Comparison of ENCODE assay signal across 15 cellular contexts in the genomic region with DNA sequence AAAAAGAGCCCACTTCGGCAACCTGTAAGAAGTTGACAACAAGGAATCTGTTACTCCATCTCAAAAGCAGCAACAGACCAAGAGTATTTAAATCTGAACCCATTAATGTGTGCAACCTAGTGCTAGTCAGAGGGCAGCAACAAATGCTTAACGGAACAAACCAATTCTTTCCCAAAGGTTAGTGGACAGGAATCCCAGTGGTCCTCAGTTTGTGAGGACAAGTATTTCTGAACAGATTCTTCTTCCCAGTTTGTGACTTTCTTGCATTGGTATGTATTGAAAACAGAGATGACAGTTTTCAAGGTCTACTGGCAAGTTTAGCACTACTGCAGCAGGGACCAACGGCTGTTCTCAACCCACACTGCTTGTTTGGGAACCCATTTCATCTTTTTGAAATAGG. TPM values are rescaled to one million over a fixed set of nuclear protein-coding genes. Genes with fewer than 3 reads are reported as not detected.
DNase-seq lines count a peak whose midpoint lies in the region; ATAC-seq and TF ChIP-seq lines count a peak whose summit lies in the region.
"Had no signal": no experiment of that assay in that cellular context is flagged by ENCODE, and none has a peak within 500 bp of the region (broad histone marks: within the 10 kb centered on the region; RNA-seq: fewer than 3 reads in every experiment).

No MANE protein-coding gene starts in this region.

- no peaks in the 10 kb centered on the region for H3K27me3 ChIP-seq in endodermal cell (ENCODE audit: control insufficient read depth, insufficient read depth, low read length, poor library complexity, severe bottlenecking)
- H3K27me3 ChIP-seq: tibial nerve had no signal

- BruUV-seq in OCI-LY7 (replicated peaks; lab: Mats Ljungman, UMichigan), result no TSS peak

- H3K9me3 ChIP-seq in OCI-LY7 (ENCODE audit: low read length), result no peaks in the 10 kb centered on the region
- no peaks in the 10 kb centered on the region for H3K9me3 ChIP-seq in endodermal cell (ENCODE audit: control insufficient read depth, low read length)
- H3K9me3 ChIP-seq: tibial nerve had no signal

- H3K79me2 ChIP-seq in OCI-LY7 (ENCODE audit: insufficient read depth, low read depth, low read length), result peaks cover 58% of the 10 kb centered on the region

- no peaks in the 10 kb centered on the region for H3K27me3 Mint-ChIP-seq in activated naive CD4-positive, alpha-beta T cell treated with anti-CD3 and anti-CD28 coated beads, Interleukin-2, amount 50 U/mL, for 24 hours
- H3K27me3 Mint-ChIP-seq in endodermal cell (ENCODE audit: insufficient read depth), result no peaks in the 10 kb centered on the region
- no peaks in the 10 kb centered on the region for H3K27me3 Mint-ChIP-seq in effector memory CD8-positive, alpha-beta T cell

- CTCF ChIA-PET in OCI-LY7 (lab: Charles Lee; ENCODE audit: unreplicated experiment), result no interaction called here

- peak overlapping the region; percentile 100 for H3K4me3 Mint-ChIP-seq in activated naive CD4-positive, alpha-beta T cell treated with anti-CD3 and anti-CD28 coated beads, Interleukin-2, amount 50 U/mL, for 24 hours
- H3K4me3 Mint-ChIP-seq in endodermal cell, result peak overlapping the region; percentile 100
- H3K4me3 Mint-ChIP-seq in stimulated activated effector memory CD8-positive, alpha-beta T cell treated with anti-CD3 and anti-CD28 coated beads, Interleukin-12 subunit alpha, Interleukin-12 subunit beta, amount 100 ng/mL, for 72 hours, result peak overlapping the region; percentile 99
- no peak overlapping the region for H3K4me3 Mint-ChIP-seq in effector memory CD8-positive, alpha-beta T cell
- H3K4me3 Mint-ChIP-seq: CD14-positive monocyte had no signal

- ATAC-seq in activated naive CD4-positive, alpha-beta T cell treated with anti-CD3 and anti-CD28 coated beads, Interleukin-2, amount 50 U/mL, for 72 hours, result no peak
- no peak for ATAC-seq in stimulated activated effector memory CD8-positive, alpha-beta T cell treated with anti-CD3 and anti-CD28 coated beads, Interleukin-12 subunit alpha, Interleukin-12 subunit beta, amount 100 ng/mL, for 72 hours
- ATAC-seq in HG02970 (IDR thresholded peaks at IDR 0.05; ENCODE audit: low FRiP score, unreplicated experiment), result no peak
- ATAC-seq in GM18868 (IDR thresholded peaks at IDR 0.05; ENCODE audit: unreplicated experiment), result no peak
- ATAC-seq in effector memory CD8-positive, alpha-beta T cell (replicated peaks), result no peak
- ATAC-seq: activated CD4-positive, CD25-positive, alpha-beta regulatory T cell treated with anti-CD3 and anti-CD28 coated beads, Interleukin-2, amount 50 U/mL, for 24 hours; right cardiac atrium had no signal

- TF ChIP-seq CTCF in OCI-LY7 (conservative IDR thresholded peaks at IDR 0.05; ENCODE audit: low read length) (no peak), endodermal cell (conservative IDR thresholded peaks at IDR 0.05) (no peak)

- peaks cover 27% of the 10 kb centered on the region for H4K20me1 ChIP-seq in OCI-LY7 (ENCODE audit: insufficient read depth, low read length)

- peak overlapping the region; percentile 95 for H3K4me2 ChIP-seq in OCI-LY7 (ENCODE audit: low read length)

- peaks cover 68% of the 10 kb centered on the region for H3K4me1 ChIP-seq in OCI-LY7 (ENCODE audit: insufficient read depth, low read length, poor library complexity, severe bottlenecking)
- peaks cover 13% of the 10 kb centered on the region for H3K4me1 ChIP-seq in endodermal cell (ENCODE audit: control insufficient read depth, insufficient read depth, low read length)

- H3K9ac ChIP-seq in endodermal cell (ENCODE audit: extremely low read depth, low read length, poor library complexity, severe bottlenecking), result no peak overlapping the region

- no peak for DNase-seq in activated naive CD4-positive, alpha-beta T cell treated with anti-CD3 and anti-CD28 coated beads, Interleukin-2, amount 50 U/mL, for 72 hours (ENCODE audit: low spot score in 2 of 2)
- no peak for DNase-seq in OCI-LY7 (ENCODE audit: low spot score)
- no peak for DNase-seq in endodermal cell
- no peak for DNase-seq in stimulated activated effector memory CD8-positive, alpha-beta T cell treated with anti-CD3 and anti-CD28 coated beads, Interleukin-12 subunit alpha, Interleukin-12 subunit beta, amount 100 ng/mL, for 72 hours (ENCODE audit: low spot score in 2 of 2)
- DNase-seq in effector memory CD8-positive, alpha-beta T cell, result no peak
- DNase-seq: amygdala, H7, NCI-H2227 treated with DMSO at 0.1 percent for 48 hours, right cardiac atrium had no signal

- no peak overlapping the region for H2AFZ ChIP-seq in OCI-LY7 (ENCODE audit: low read length)

- POLR2A ChIA-PET in OCI-LY7 (lab: Charles Lee), result no interaction called here

- H3K9me2 ChIP-seq in OCI-LY7 (ENCODE audit: insufficient read depth, low read length), result no peaks in the 10 kb centered on the region

- H3K27ac Mint-ChIP-seq in activated naive CD4-positive, alpha-beta T cell treated with anti-CD3 and anti-CD28 coated beads, Interleukin-2, amount 50 U/mL, for 24 hours, result peak overlapping the region; percentile 52
- no peak overlapping the region for H3K27ac Mint-ChIP-seq in activated naive CD4-positive, alpha-beta T cell treated with anti-CD3 and anti-CD28 coated beads, Interleukin-2, amount 50 U/mL, for 72 hours
- no peak overlapping the region for H3K27ac Mint-ChIP-seq in endodermal cell
- peak overlapping the region; percentile 99 for H3K27ac Mint-ChIP-seq in stimulated activated effector memory CD8-positive, alpha-beta T cell treated with anti-CD3 and anti-CD28 coated beads, Interleukin-12 subunit alpha, Interleukin-12 subunit beta, amount 100 ng/mL, for 72 hours
- no peak overlapping the region for H3K27ac Mint-ChIP-seq in effector memory CD8-positive, alpha-beta T cell

- peak overlapping the region; percentile 67 for H3K27ac ChIP-seq in OCI-LY7 (ENCODE audit: low read depth, low read length, poor library complexity, severe bottlenecking)
- no peak overlapping the region for H3K27ac ChIP-seq in endodermal cell (ENCODE audit: low read depth, low read length)
- H3K27ac ChIP-seq: tibial nerve had no signal

- intact Hi-C loops in OCI-LY7 (cut with micrococcal nuclease; ENCODE audit: unreplicated experiment), result loop anchor here (5.0 to 10.0 kb wide), 2 partner anchors 133 to 365 kb away; partner anchors contain the start of genes CCDC42, CTC1 and PFAS

- peaks cover 77% of the 10 kb centered on the region for H3K36me3 ChIP-seq in OCI-LY7 (ENCODE audit: insufficient read depth, low read length)
- H3K36me3 ChIP-seq in endodermal cell (ENCODE audit: control insufficient read depth, insufficient read depth, low read length), result peaks cover 56% of the 10 kb centered on the region

- H3K4me3 ChIP-seq in OCI-LY7 (ENCODE audit: low read depth, low read length, poor library complexity, severe bottlenecking) (peak overlapping the region; percentile 78), endodermal cell (ENCODE audit: low read length) (peak overlapping the region; percentile 98)
- H3K4me3 ChIP-seq: tibial nerve had no signal

- 94 to 100% methylated on average over 2 to 3 of the region's 3 CpGs for WGBS in endodermal cell (ENCODE audit: insufficient coverage in 1 of 2, insufficient read length in 1 of 2), 2 experiments

- peaks cover 31% of the 10 kb centered on the region for H3K36me3 Mint-ChIP-seq in activated naive CD4-positive, alpha-beta T cell treated with anti-CD3 and anti-CD28 coated beads, Interleukin-2, amount 50 U/mL, for 24 hours
- peaks cover 56 to 58% of the 10 kb centered on the region in 2 donors for H3K36me3 Mint-ChIP-seq in activated naive CD4-positive, alpha-beta T cell treated with anti-CD3 and anti-CD28 coated beads, Interleukin-2, amount 50 U/mL, for 72 hours
- peaks cover 64% of the 10 kb centered on the region for H3K36me3 Mint-ChIP-seq in endodermal cell (ENCODE audit: low read depth)
- peaks cover 83% of the 10 kb centered on the region for H3K36me3 Mint-ChIP-seq in stimulated activated effector memory CD8-positive, alpha-beta T cell treated with anti-CD3 and anti-CD28 coated beads, Interleukin-12 subunit alpha, Interleukin-12 subunit beta, amount 100 ng/mL, for 72 hours
- H3K36me3 Mint-ChIP-seq in effector memory CD8-positive, alpha-beta T cell (ENCODE audit: insufficient read depth), result peaks cover 84% of the 10 kb centered on the region

- H3K9me3 Mint-ChIP-seq in activated naive CD4-positive, alpha-beta T cell treated with anti-CD3 and anti-CD28 coated beads, Interleukin-2, amount 50 U/mL, for 24 hours, result no peaks in the 10 kb centered on the region
- H3K9me3 Mint-ChIP-seq in activated naive CD4-positive, alpha-beta T cell treated with anti-CD3 and anti-CD28 coated beads, Interleukin-2, amount 50 U/mL, for 72 hours, result no peaks in the 10 kb centered on the region
- H3K9me3 Mint-ChIP-seq in endodermal cell, result peaks cover 2% of the 10 kb centered on the region
- H3K9me3 Mint-ChIP-seq in stimulated activated effector memory CD8-positive, alpha-beta T cell treated with anti-CD3 and anti-CD28 coated beads, Interleukin-12 subunit alpha, Interleukin-12 subunit beta, amount 100 ng/mL, for 72 hours, result no peaks in the 10 kb centered on the region
- H3K9me3 Mint-ChIP-seq in effector memory CD8-positive, alpha-beta T cell, result no peaks in the 10 kb centered on the region
- H3K9me3 Mint-ChIP-seq: CD14-positive monocyte had no signal

- H3K4me1 Mint-ChIP-seq in activated naive CD4-positive, alpha-beta T cell treated with anti-CD3 and anti-CD28 coated beads, Interleukin-2, amount 50 U/mL, for 24 hours, result peaks cover 63% of the 10 kb centered on the region
- H3K4me1 Mint-ChIP-seq in endodermal cell, result peaks cover 31% of the 10 kb centered on the region
- peaks cover 65% of the 10 kb centered on the region for H3K4me1 Mint-ChIP-seq in stimulated activated effector memory CD8-positive, alpha-beta T cell treated with anti-CD3 and anti-CD28 coated beads, Interleukin-12 subunit alpha, Interleukin-12 subunit beta, amount 100 ng/mL, for 72 hours
- H3K4me1 Mint-ChIP-seq in effector memory CD8-positive, alpha-beta T cell (ENCODE audit: low read depth in 2 of 2), result peaks cover 42 to 58% of the 10 kb centered on the region in 2 donors

RNA-seq across cellular contexts. Expression of gene RPL26, which starts 2.9 kb away (rescaled TPM):
- total RNA-seq in activated naive CD4-positive, alpha-beta T cell treated with anti-CD3 and anti-CD28 coated beads, Interleukin-2, amount 50 U/mL, for 72 hours, result 1,000 to 10,000 TPM; 2,907 to 3,757 TPM
- 4,013 and 5,038 TPM in 2 replicates for total RNA-seq in OCI-LY7 (2014; rRNA removed; shearing (Covaris generic))
- 3,139 and 3,331 TPM in 2 replicates for total RNA-seq in OCI-LY7 (2022)
- 1,000 to 10,000 TPM; 1,739 to 2,129 TPM for total RNA-seq in endodermal cell
- polyA plus RNA-seq in endodermal cell (2013, experiment 1 of 2), result 2,547 TPM
- 2,470 TPM for polyA plus RNA-seq in endodermal cell (2013, experiment 2 of 2)

RNA-seq across cellular contexts. Expression of gene RNF222, which starts 17.6 kb away (rescaled TPM):
- total RNA-seq in activated naive CD4-positive, alpha-beta T cell treated with anti-CD3 and anti-CD28 coated beads, Interleukin-2, amount 50 U/mL, for 72 hours, result under 1 TPM; 0.18 to 0.21 TPM
- total RNA-seq in OCI-LY7 (2014; rRNA removed; shearing (Covaris generic)), result 0.06 TPM in 1 of 2 replicates, not detected in the other
- 0.15 TPM in 2 replicates for total RNA-seq in OCI-LY7 (2022)
- not detected for total RNA-seq in endodermal cell
- not detected for polyA plus RNA-seq in endodermal cell (2013, experiment 1 of 2)
- polyA plus RNA-seq in endodermal cell (2013, experiment 2 of 2), result not detected
- total RNA-seq: H7, right cardiac atrium had no signal
- polyA plus RNA-seq: CD14-positive monocyte, right cardiac atrium had no signal

RNA-seq across cellular contexts. Expression of gene ODF4, which starts 40.4 kb away (rescaled TPM):
- total RNA-seq in activated naive CD4-positive, alpha-beta T cell treated with anti-CD3 and anti-CD28 coated beads, Interleukin-2, amount 50 U/mL, for 72 hours, result not detected
- not detected in 2 replicates for total RNA-seq in OCI-LY7 (2014; rRNA removed; shearing (Covaris generic))
- not detected in 2 replicates for total RNA-seq in OCI-LY7 (2022)
- total RNA-seq in endodermal cell, result not detected
- not detected for polyA plus RNA-seq in endodermal cell (2013, experiment 1 of 2)
- not detected for polyA plus RNA-seq in endodermal cell (2013, experiment 2 of 2)
- total RNA-seq: H7, right cardiac atrium, tibial nerve had no signal
- polyA plus RNA-seq: CD14-positive monocyte, right cardiac atrium had no signal

RNA-seq across cellular contexts. Expression of gene NDEL1, which starts 55.6 kb away (rescaled TPM):
- total RNA-seq in activated naive CD4-positive, alpha-beta T cell treated with anti-CD3 and anti-CD28 coated beads, Interleukin-2, amount 50 U/mL, for 72 hours, result 10 to 100 TPM; 68.1 to 72.4 TPM
- 37.9 and 40.0 TPM in 2 replicates for total RNA-seq in OCI-LY7 (2014; rRNA removed; shearing (Covaris generic))
- total RNA-seq in OCI-LY7 (2022) (65.7 and 69.9 TPM in 2 replicates), endodermal cell (10 to 100 TPM; 60.4 to 61.2 TPM)
- polyA plus RNA-seq in endodermal cell (2013, experiment 1 of 2), result 26.2 TPM
- polyA plus RNA-seq in endodermal cell (2013, experiment 2 of 2), result 26.3 TPM

Comparison
In these comparisons a context has a peak if more than half of its experiments do, and no peak if none do; other contexts are left out.
1. H3K27ac Mint-ChIP-seq: peak in activated naive CD4-positive, alpha-beta T cell treated with anti-CD3 and anti-CD28 coated beads, Interleukin-2, amount 50 U/mL, for 24 hours (single experiment) and stimulated activated effector memory CD8-positive, alpha-beta T cell treated with anti-CD3 and anti-CD28 coated beads, Interleukin-12 subunit alpha, Interleukin-12 subunit beta, amount 100 ng/mL, for 72 hours (single experiment); none in activated naive CD4-positive, alpha-beta T cell treated with anti-CD3 and anti-CD28 coated beads, Interleukin-2, amount 50 U/mL, for 72 hours (0 of 2), endodermal cell (single experiment) and effector memory CD8-positive, alpha-beta T cell (0 of 2).
2. H3K4me3 Mint-ChIP-seq: peak in activated naive CD4-positive, alpha-beta T cell treated with anti-CD3 and anti-CD28 coated beads, Interleukin-2, amount 50 U/mL, for 24 hours (single experiment), endodermal cell (single experiment) and stimulated activated effector memory CD8-positive, alpha-beta T cell treated with anti-CD3 and anti-CD28 coated beads, Interleukin-12 subunit alpha, Interleukin-12 subunit beta, amount 100 ng/mL, for 72 hours (single experiment); none in effector memory CD8-positive, alpha-beta T cell (0 of 2).